ENCODE assay signal across 11 cellular contexts in the genomic region with DNA sequence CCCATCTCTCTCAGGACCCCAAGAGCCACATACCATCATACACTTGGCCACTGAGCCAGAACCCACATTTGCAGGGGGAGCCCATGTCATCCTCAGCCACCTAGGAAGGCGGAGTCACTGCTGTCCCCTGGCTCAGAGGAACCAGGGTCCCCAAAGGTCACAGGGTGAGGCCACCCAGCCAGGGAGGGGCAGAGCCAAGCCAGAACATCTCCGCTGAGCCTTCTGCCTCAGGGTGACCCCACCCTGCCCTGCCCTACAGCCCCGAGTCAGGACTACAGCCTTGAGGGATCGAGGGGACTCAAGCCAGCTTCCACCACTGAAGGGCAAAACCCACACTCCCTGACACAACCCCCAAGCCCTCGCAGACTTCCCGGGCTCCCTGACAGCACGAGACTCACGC. TPM values are rescaled to one million over a fixed set of nuclear protein-coding genes. Genes with fewer than 3 reads are reported as not detected.
DNase-seq lines count a peak whose midpoint lies in the region; ATAC-seq and TF ChIP-seq lines count a peak whose summit lies in the region.
"Had no signal": no experiment of that assay in that cellular context is flagged by ENCODE, and none has a peak within 500 bp of the region (broad histone marks: within the 10 kb centered on the region; RNA-seq: fewer than 3 reads in every experiment).

No MANE protein-coding gene starts in this region.

- TF ChIP-seq CTCF in cardiac muscle cell (IDR thresholded peaks at IDR 0.05; ENCODE audit: low read depth, low read length) (no peak), body of pancreas (IDR thresholded peaks at IDR 0.05) (no peak), lower leg skin (IDR thresholded peaks at IDR 0.05) (no peak)

- H3K14ac ChIP-seq in neuronal stem cell (ENCODE audit: low read length): peak overlapping the region; percentile 25

- H2BK15ac ChIP-seq in neuronal stem cell (ENCODE audit: low read length): peak overlapping the region; percentile 98

- H3K9ac ChIP-seq in neuronal stem cell (ENCODE audit: low read depth, low read length, poor library complexity): peak overlapping the region; percentile 60

- H3K4me1 ChIP-seq in cardiac muscle cell (ENCODE audit: low read depth) (peaks cover 72% of the 10 kb centered on the region), body of pancreas (peaks cover 94% of the 10 kb centered on the region), neuronal stem cell (ENCODE audit: control insufficient read depth in 2 of 2, insufficient read depth in 1 of 2, low read depth in 1 of 2, low read length in 2 of 2) (peaks cover 21 to 58% of the 10 kb centered on the region in 2 donors)

- H3K4me3 ChIP-seq in cardiac muscle cell (no peak overlapping the region), body of pancreas (no peak overlapping the region), neuronal stem cell (ENCODE audit: low read length in 2 of 2) (no peak overlapping the region), lower leg skin (ENCODE audit: low read depth, poor library complexity, severe bottlenecking) (no peak overlapping the region)

- H3K18ac ChIP-seq in neuronal stem cell (ENCODE audit: low read length): peak overlapping the region; percentile 94

- H2BK5ac ChIP-seq in neuronal stem cell (ENCODE audit: low read length): peak overlapping the region; percentile 94

- no peak overlapping the region for H2AFZ ChIP-seq in neuronal stem cell (ENCODE audit: low read length)

- no peak for DNase-seq in cardiac muscle cell (ENCODE audit: low read depth in 1 of 2, low spot score in 1 of 2)
- no peak for DNase-seq in left ventricle myocardium superior
- DNase-seq in body of pancreas: no peak
- DNase-seq in neuronal stem cell (ENCODE audit: low spot score): no peak
- DNase-seq in lower leg skin (ENCODE audit: low spot score in 2 of 2): no peak
- no peak for DNase-seq in NCI-H526 (lab: John Stamatoyannopoulos, UW)
- DNase-seq: NCI-H1694 treated with DMSO at 0.1 percent for 48 hours, T1000 had no signal

- ATAC-seq in left ventricle myocardium superior: no peak
- no peak for ATAC-seq in body of pancreas
- ATAC-seq in GM21423 (IDR thresholded peaks at IDR 0.05; ENCODE audit: unreplicated experiment): no peak
- ATAC-seq in GM19324 (IDR thresholded peaks at IDR 0.05; ENCODE audit: low FRiP score, unreplicated experiment): no peak

- no peaks in the 10 kb centered on the region for H3K36me3 ChIP-seq in cardiac muscle cell
- no peaks in the 10 kb centered on the region for H3K36me3 ChIP-seq in body of pancreas (replicated peaks in 1 of 2; ENCODE audit: insufficient read depth in 1 of 2, low read depth in 2 of 2)
- no peaks in the 10 kb centered on the region for H3K36me3 ChIP-seq in neuronal stem cell (replicated peaks in 1 of 2; ENCODE audit: control insufficient read depth in 2 of 2, insufficient read depth in 2 of 2, low read length in 2 of 2)

- peak overlapping the region; percentile 99 for H2AK5ac ChIP-seq in neuronal stem cell (ENCODE audit: low read depth, low read length)

- peak overlapping the region; percentile 1 for H3K4ac ChIP-seq in neuronal stem cell (ENCODE audit: low read length)

- H3K27me3 ChIP-seq in cardiac muscle cell (no peaks in the 10 kb centered on the region), body of pancreas (no peaks in the 10 kb centered on the region), neuronal stem cell (ENCODE audit: control insufficient read depth in 3 of 3, insufficient read depth in 3 of 3, low read depth in 1 of 3, low read length in 3 of 3) (peaks cover 0 to 13% (median 0%) of the 10 kb centered on the region in 3 experiments)

- H3K27ac ChIP-seq in cardiac muscle cell: peak overlapping the region; percentile 83
- H3K27ac ChIP-seq in body of pancreas: peak overlapping the region; percentile 52 to 84 (median 68)
- H3K27ac ChIP-seq in neuronal stem cell (replicated peaks; ENCODE audit: low read length): no peak overlapping the region

- peaks cover 5% of the 10 kb centered on the region for H3K79me1 ChIP-seq in neuronal stem cell (ENCODE audit: low read depth, low read length)

- no peak for TF ChIP-seq POLR2A in body of pancreas (IDR thresholded peaks at IDR 0.05)
- TF ChIP-seq POLR2A in lower leg skin (IDR thresholded peaks at IDR 0.05): no peak

- no peak overlapping the region for H4K91ac ChIP-seq in neuronal stem cell (ENCODE audit: low read depth, low read length, poor library complexity)

- H2BK12ac ChIP-seq in neuronal stem cell (ENCODE audit: low read length): peak overlapping the region; percentile 95

- H3K23ac ChIP-seq in neuronal stem cell (ENCODE audit: low read depth, low read length, poor library complexity): peak overlapping the region; percentile 95

- H3K9me3 ChIP-seq in cardiac muscle cell (ENCODE audit: low read depth) (no peaks in the 10 kb centered on the region), body of pancreas (no peaks in the 10 kb centered on the region), neuronal stem cell (replicated peaks in 1 of 2; ENCODE audit: control insufficient read depth in 2 of 2, insufficient read depth in 1 of 2, low read depth in 1 of 2, low read length in 2 of 2) (peaks cover 0 to 2% of the 10 kb centered on the region in 2 donors)

- intact Hi-C loops in left ventricle myocardium superior (cut with micrococcal nuclease): no loop called here
- intact Hi-C loops in body of pancreas (cut with DNase I): no loop called here
- intact Hi-C loops in lower leg skin (cut with DNase I; ENCODE audit: low total_unique reads): no loop called here

- peak overlapping the region; percentile 76 for H2BK120ac ChIP-seq in neuronal stem cell (ENCODE audit: low read depth, low read length)

- no peak overlapping the region for H4K8ac ChIP-seq in neuronal stem cell (ENCODE audit: low read depth, low read length)

- WGBS in body of pancreas, 2 donors: 69 to 87% methylated on average over 6 to 8 of the region's 8 CpGs
- WGBS in neuronal stem cell (ENCODE audit: extremely low coverage in 2 of 2, insufficient read length in 2 of 2, insufficient replicate concordance in 1 of 2), 2 donors: no CpG with 5 or more reads among the region's 8 CpGs
- WGBS in lower leg skin, 2 donors: 58 to 100% methylated on average over 3 to 8 of the region's 8 CpGs

- H3K4me2 ChIP-seq in neuronal stem cell (ENCODE audit: insufficient read depth, low read length, poor library complexity, severe bottlenecking): no peak overlapping the region

RNA-seq across cellular contexts. Expression of a gene that starts 17.5 kb away (rescaled TPM):
- total RNA-seq in cardiac muscle cell (54.5 and 121 TPM in 2 replicates), left ventricle myocardium superior (19.1 TPM), body of pancreas (100 to 1,000 TPM in 1 of 2 donors, 10 to 100 TPM in 1; 61.0 to 269 TPM), lower leg skin (100 to 1,000 TPM; 196 to 281 (median 206) TPM)
- polyA plus RNA-seq in cardiac muscle cell: 32.7 and 49.2 TPM in 2 replicates
- 8.0 TPM for polyA plus RNA-seq in neuronal stem cell (2013, experiment 1 of 2)
- 9.2 TPM for polyA plus RNA-seq in neuronal stem cell (2013, experiment 2 of 2)
- polyA plus RNA-seq: neural cell had no signal

RNA-seq across cellular contexts. Expression of a gene that starts 36.0 kb away (rescaled TPM):
- 24.5 and 29.6 TPM in 2 replicates for total RNA-seq in cardiac muscle cell
- polyA plus RNA-seq in cardiac muscle cell: 15.9 and 17.9 TPM in 2 replicates
- total RNA-seq in left ventricle myocardium superior: 0.97 TPM
- 1 to 10 TPM in 1 of 2 donors, not detected in 1; 7.6 TPM for total RNA-seq in body of pancreas
- polyA plus RNA-seq in neuronal stem cell (2013, experiment 1 of 2): 40.6 TPM
- 40.0 TPM for polyA plus RNA-seq in neuronal stem cell (2013, experiment 2 of 2)
- 10 to 100 TPM in 2 of 4 donors, 1 to 10 TPM in 2; 2.9 to 14.7 (median 7.9) TPM for total RNA-seq in lower leg skin

RNA-seq across cellular contexts. Expression of a gene that starts 44.2 kb away (rescaled TPM):
- total RNA-seq in cardiac muscle cell (123 and 140 TPM in 2 replicates), left ventricle myocardium superior (40.9 TPM), body of pancreas (100 to 1,000 TPM in 1 of 2 donors, 10 to 100 TPM in 1; 95.9 to 104 TPM), lower leg skin (100 to 1,000 TPM; 276 to 310 (median 291) TPM)
- polyA plus RNA-seq in cardiac muscle cell: 169 and 193 TPM in 2 replicates
- 146 TPM for polyA plus RNA-seq in neuronal stem cell (2013, experiment 1 of 2)
- 150 TPM for polyA plus RNA-seq in neuronal stem cell (2013, experiment 2 of 2)
